ENCODE assay signal across 1 cellular context in genomic region chr7:148723846-148724245, GRCh38.
A peak's percentile ranks its signal among the peaks of the same experiment; 100 is the strongest.
TF ChIP-seq lines count a peak whose summit lies in the region.

No MANE protein-coding gene starts in this region.

TF ChIP-seq in IMR-90, 13 proteins besides CTCF, POLR2A, EP300 and RAD21:
- TF ChIP-seq CHD1 (IDR thresholded peaks at IDR 0.05; ENCODE audit: low read depth, low read length) (no peak), CEBPB (IDR thresholded peaks at IDR 0.05; ENCODE audit: low read depth, low read length) (peak; percentile 70), ELK1 (IDR thresholded peaks at IDR 0.05; ENCODE audit: borderline replicate concordance, low read depth, low read length) (no peak)
TF ChIP-seq in IMR-90: peak in this region for 1.
